In the genomic region with DNA sequence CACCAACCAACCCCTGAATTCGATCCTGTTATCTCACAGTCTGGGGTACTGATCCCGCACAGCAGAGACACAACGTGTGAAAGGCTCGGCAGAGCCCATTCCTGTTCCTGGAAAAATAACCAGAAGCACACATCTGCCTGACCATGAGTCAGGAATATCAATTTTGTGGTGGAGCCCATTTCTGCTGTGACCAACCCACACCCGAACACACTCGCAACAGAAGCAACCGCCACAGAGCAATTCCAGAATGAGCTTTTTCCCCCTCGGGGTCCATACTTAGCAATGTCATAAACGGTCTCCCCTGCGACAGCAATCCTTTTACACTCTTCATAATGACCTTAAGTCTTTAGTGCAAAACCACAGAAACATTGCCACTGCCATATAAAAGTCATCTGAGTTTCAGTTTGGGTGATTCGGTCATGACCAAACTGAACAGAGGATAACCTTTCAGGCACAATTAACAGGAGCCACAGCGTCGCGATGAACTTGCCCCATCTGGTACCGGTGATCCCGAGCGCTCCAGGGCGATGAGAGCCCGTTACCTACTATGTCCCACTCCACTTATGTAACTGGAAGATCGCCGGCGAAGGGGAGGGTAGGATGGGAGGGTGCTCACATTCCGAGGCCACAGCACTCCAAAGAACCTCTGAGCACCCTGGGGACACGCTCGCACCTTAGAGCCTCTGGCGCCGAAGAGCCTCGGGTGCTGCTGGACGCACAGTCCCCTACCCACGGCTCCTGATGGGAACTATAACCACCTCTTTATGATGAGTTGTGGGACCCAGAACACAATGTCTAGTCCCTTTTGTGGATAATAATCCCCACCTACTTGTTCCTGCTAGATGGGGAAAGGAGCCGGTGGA, we compare ENCODE assay signal across 9 cellular contexts. TPM values are rescaled to one million over a fixed set of nuclear protein-coding genes. Genes with fewer than 3 reads are reported as not detected.
DNase-seq lines count a peak whose midpoint lies in the region; ATAC-seq lines count a peak whose summit lies in the region.
"Had no signal": no experiment of that assay in that cellular context is flagged by ENCODE, and none has a peak within 500 bp of the region (broad histone marks: within the 10 kb centered on the region; RNA-seq: fewer than 3 reads in every experiment).

No MANE protein-coding gene starts in this region.

- no peaks in the 10 kb centered on the region for H3K9me3 ChIP-seq in endocrine pancreas (ENCODE audit: control insufficient read depth, low read length)
- no peaks in the 10 kb centered on the region for H3K9me3 ChIP-seq in mucosa of stomach (ENCODE audit: control insufficient read depth, low read length)
- H3K9me3 ChIP-seq in aorta (ENCODE audit: control insufficient read depth, low read length): no peaks in the 10 kb centered on the region

- H3K4me3 ChIP-seq in endocrine pancreas (ENCODE audit: control insufficient read depth, insufficient read depth, low read length) (peak overlapping the region; percentile 65), mucosa of stomach (ENCODE audit: low read length) (peak overlapping the region; percentile 31), aorta (ENCODE audit: low read length in 2 of 2) (peak overlapping the region; percentile 51 to 70)

- no peaks in the 10 kb centered on the region for H3K27me3 Mint-ChIP-seq in T-helper 1 cell treated with Interleukin-12 subunit alpha and Interleukin-12 subunit beta and Interleukin-4 antibody, amounts not matched to agents 30 μg/mL and 1 μg/mL, for 36 hours (ENCODE audit: low read depth)

- peak overlapping the region; percentile 98 for H3K4me3 Mint-ChIP-seq in T-helper 1 cell treated with Interleukin-12 subunit alpha and Interleukin-12 subunit beta and Interleukin-4 antibody, amounts not matched to agents 30 μg/mL and 1 μg/mL, for 36 hours

- no peaks in the 10 kb centered on the region for H3K27me3 ChIP-seq in endocrine pancreas (ENCODE audit: control insufficient read depth, insufficient read depth, low read length)
- H3K27me3 ChIP-seq in mucosa of stomach (ENCODE audit: control insufficient read depth, insufficient read depth, low read length): no peaks in the 10 kb centered on the region
- H3K27me3 ChIP-seq in aorta (ENCODE audit: control insufficient read depth in 1 of 2, insufficient read depth in 2 of 2, low read length in 1 of 2): no peaks in the 10 kb centered on the region

- H3K36me3 ChIP-seq in endocrine pancreas (ENCODE audit: control insufficient read depth, insufficient read depth, low read length) (no peaks in the 10 kb centered on the region), mucosa of stomach (ENCODE audit: control insufficient read depth, insufficient read depth, low read length) (no peaks in the 10 kb centered on the region), aorta (ENCODE audit: control insufficient read depth in 1 of 2, insufficient read depth in 2 of 2, low read length in 1 of 2) (no peaks in the 10 kb centered on the region)

- 3 to 35% methylated on average over 31 of the region's 31 CpGs for WGBS in aorta, 2 donors

- peak; percentile 47 for ATAC-seq in aorta (ENCODE audit: low FRiP score)

- H3K4me1 ChIP-seq in endocrine pancreas (ENCODE audit: control insufficient read depth, insufficient read depth, low read length) (no peaks in the 10 kb centered on the region), mucosa of stomach (ENCODE audit: control insufficient read depth, insufficient read depth, low read length) (peaks cover 16% of the 10 kb centered on the region), aorta (ENCODE audit: control insufficient read depth in 1 of 2, insufficient read depth in 2 of 2, low read length in 2 of 2) (no peaks in the 10 kb centered on the region)

- H3K9ac ChIP-seq in endocrine pancreas (ENCODE audit: control insufficient read depth, insufficient read depth, low read length): peak overlapping the region; percentile 36
- H3K9ac ChIP-seq in mucosa of stomach (ENCODE audit: low read length): peak overlapping the region; percentile 61

- no peaks in the 10 kb centered on the region for H3K9me3 Mint-ChIP-seq in T-helper 1 cell treated with Interleukin-12 subunit alpha and Interleukin-12 subunit beta and Interleukin-4 antibody, amounts not matched to agents 30 μg/mL and 1 μg/mL, for 36 hours

- intact Hi-C loops in aorta (cut with DNase I): loop anchor here in 1 of 2 donors (5.0 kb wide), 2 partner anchors 74 to 286 kb away; no protein-coding TSS in a partner anchor

- peak; percentile 14 to 25 for DNase-seq in stimulated activated CD4-positive, alpha-beta T cell treated with anti-CD3 and anti-CD28 coated beads, Interleukin-2, amount 100 ng/mL, for 24 hours
- DNase-seq in stimulated activated CD4-positive, alpha-beta T cell treated with anti-CD3 and anti-CD28 coated beads, Interleukin-12 subunit alpha, Interleukin-12 subunit beta, amount 100 ng/mL, for 4 hours: no peak
- DNase-seq in aorta (no peak), NK-92 (lab: John Stamatoyannopoulos, UW; ENCODE audit: unreplicated experiment) (no peak), cortex of kidney (lab: John Stamatoyannopoulos, UW) (no peak)

- H3K4me1 Mint-ChIP-seq in T-helper 1 cell treated with Interleukin-12 subunit alpha and Interleukin-12 subunit beta and Interleukin-4 antibody, amounts not matched to agents 30 μg/mL and 1 μg/mL, for 36 hours (ENCODE audit: low read depth): peaks cover 45% of the 10 kb centered on the region

- H3K27ac Mint-ChIP-seq in T-helper 1 cell treated with Interleukin-12 subunit alpha and Interleukin-12 subunit beta and Interleukin-4 antibody, amounts not matched to agents 30 μg/mL and 1 μg/mL, for 36 hours: peak overlapping the region; percentile 97

- peak overlapping the region in 1 of 2 donors; percentile 50 for H3K27ac ChIP-seq in aorta (ENCODE audit: low read depth in 1 of 2, low read length in 2 of 2)

- H3K36me3 Mint-ChIP-seq in T-helper 1 cell treated with Interleukin-12 subunit alpha and Interleukin-12 subunit beta and Interleukin-4 antibody, amounts not matched to agents 30 μg/mL and 1 μg/mL, for 36 hours (ENCODE audit: low read depth): peaks cover 6% of the 10 kb centered on the region

RNA-seq across cellular contexts. Expression of a gene that starts 1.1 kb away (rescaled TPM):
- 10 to 100 TPM; 73.5 to 80.7 TPM for total RNA-seq in aorta
- 10 to 100 TPM; 10.4 to 24.9 TPM for polyA plus RNA-seq in aorta

RNA-seq across cellular contexts. Expression of a gene that starts 47.7 kb away (rescaled TPM):
- total RNA-seq in aorta: not detected
- polyA plus RNA-seq in aorta: not detected
- total RNA-seq: left cardiac atrium had no signal

Comparison
In these comparisons a context has a peak if more than half of its experiments do, and no peak if none do; other contexts are left out.
1. DNase-seq: peak in stimulated activated CD4-positive, alpha-beta T cell treated with anti-CD3 and anti-CD28 coated beads, Interleukin-2, amount 100 ng/mL, for 24 hours (2 of 2); none in stimulated activated CD4-positive, alpha-beta T cell treated with anti-CD3 and anti-CD28 coated beads, Interleukin-12 subunit alpha, Interleukin-12 subunit beta, amount 100 ng/mL, for 4 hours (single experiment), aorta (0 of 2), NK-92 (single experiment) and cortex of kidney (single experiment).
2. Peak in every context shown above with its lines, with median percentiles within 50 percentile points of each other: H3K4me3 ChIP-seq.